Comparison of ENCODE assay signal across 8 cellular contexts in the genomic region with DNA sequence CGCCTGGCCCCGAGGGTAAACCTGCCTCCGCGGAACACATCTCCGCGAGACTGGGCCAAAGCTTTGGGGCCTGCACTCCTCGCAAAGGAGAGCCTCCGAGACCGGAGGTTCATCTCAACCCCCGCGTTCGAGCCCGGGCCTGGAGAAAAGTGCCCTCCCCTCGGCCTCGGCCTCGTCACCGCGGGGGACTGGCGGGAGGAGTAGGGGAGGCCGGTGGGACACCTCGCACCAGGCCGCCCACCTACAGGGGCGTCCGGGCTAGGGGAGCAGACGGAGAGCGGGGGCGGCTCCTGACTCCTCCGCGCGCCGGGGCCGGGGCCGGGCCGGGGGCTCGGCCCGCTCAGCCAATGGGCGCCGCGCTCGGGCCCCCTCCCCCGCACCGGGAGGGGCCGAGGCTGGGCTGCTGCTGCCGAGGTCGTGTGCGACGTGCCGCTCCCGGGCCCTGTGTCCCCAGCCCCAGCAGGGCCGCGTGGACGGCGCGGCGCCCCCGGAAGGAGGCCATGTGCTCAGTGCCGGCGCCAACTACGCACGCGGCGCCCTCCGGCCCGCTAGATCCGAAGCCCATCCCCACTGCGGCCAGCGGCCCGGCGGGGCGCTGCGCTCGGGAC. TPM values are rescaled to one million over a fixed set of nuclear protein-coding genes. Genes with fewer than 3 reads are reported as not detected.
DNase-seq lines count a peak whose midpoint lies in the region; ATAC-seq and TF ChIP-seq lines count a peak whose summit lies in the region.

No MANE protein-coding gene starts in this region.

- H3K27ac Mint-ChIP-seq in neural crest cell (ENCODE audit: unreplicated experiment), result peak overlapping the region; percentile 90

- H3K4me2 ChIP-seq in OCI-LY7 (ENCODE audit: low read length), result peak overlapping the region; percentile 95

- 2% methylated on average over 23 of the region's 72 CpGs for WGBS in suprapubic skin

- no peak for TF ChIP-seq POLR2A in suprapubic skin (IDR thresholded peaks at IDR 0.05)

- H3K36me3 Mint-ChIP-seq in neural crest cell (ENCODE audit: low read depth), result peaks cover 23% of the 10 kb centered on the region

- peaks cover 57% of the 10 kb centered on the region for H3K79me2 ChIP-seq in OCI-LY7 (ENCODE audit: insufficient read depth, low read depth, low read length)

- peaks cover 29% of the 10 kb centered on the region for H4K20me1 ChIP-seq in OCI-LY7 (ENCODE audit: insufficient read depth, low read length)

- no peak for TF ChIP-seq EP300 in suprapubic skin (IDR thresholded peaks at IDR 0.05)

- peaks cover 71% of the 10 kb centered on the region for H3K4me1 Mint-ChIP-seq in neural crest cell

- POLR2A ChIA-PET in OCI-LY7 (lab: Charles Lee), result no interaction called here

- peak overlapping the region; percentile 82 for H3K27ac ChIP-seq in C4-2B
- H3K27ac ChIP-seq in OCI-LY7 (ENCODE audit: low read depth, low read length, poor library complexity, severe bottlenecking), result peak overlapping the region; percentile 66
- peak overlapping the region; percentile 93 for H3K27ac ChIP-seq in suprapubic skin

- H2AFZ ChIP-seq in OCI-LY7 (ENCODE audit: low read length), result no peak overlapping the region

- H3K4me3 ChIP-seq in OCI-LY7 (ENCODE audit: low read depth, low read length, poor library complexity, severe bottlenecking) (peak overlapping the region; percentile 91), fibroblast of pulmonary artery (replicated peaks; ENCODE audit: low read depth, low read length) (peak overlapping the region; percentile 74), suprapubic skin (peak overlapping the region; percentile 73)

- no peaks in the 10 kb centered on the region for H3K9me2 ChIP-seq in OCI-LY7 (ENCODE audit: insufficient read depth, low read length)

- no TSS peak for BruUV-seq in OCI-LY7 (replicated peaks; lab: Mats Ljungman, UMichigan)

- TF ChIP-seq CTCF in C4-2B (conservative IDR thresholded peaks at IDR 0.05), result no peak
- no peak for TF ChIP-seq CTCF in OCI-LY7 (conservative IDR thresholded peaks at IDR 0.05; ENCODE audit: low read length)
- no peak for TF ChIP-seq CTCF in fibroblast of pulmonary artery (IDR thresholded peaks at IDR 0.05; ENCODE audit: low read length, missing control alignments)
- no peak for TF ChIP-seq CTCF in neural crest cell (conservative IDR thresholded peaks at IDR 0.05)
- TF ChIP-seq CTCF in suprapubic skin (IDR thresholded peaks at IDR 0.05), result no peak

- H3K4me1 ChIP-seq in OCI-LY7 (ENCODE audit: insufficient read depth, low read length, poor library complexity, severe bottlenecking), result peaks cover 72% of the 10 kb centered on the region
- H3K4me1 ChIP-seq in suprapubic skin, result peaks cover 57% of the 10 kb centered on the region

- H3K36me3 ChIP-seq in OCI-LY7 (ENCODE audit: insufficient read depth, low read length) (peaks cover 45% of the 10 kb centered on the region), suprapubic skin (no peaks in the 10 kb centered on the region)

- no peaks in the 10 kb centered on the region for H3K9me3 Mint-ChIP-seq in neural crest cell

- H3K9me3 ChIP-seq in OCI-LY7 (ENCODE audit: low read length), result no peaks in the 10 kb centered on the region
- H3K9me3 ChIP-seq in suprapubic skin, result no peaks in the 10 kb centered on the region

- H3K27me3 ChIP-seq in suprapubic skin, result no peaks in the 10 kb centered on the region

- DNase-seq in GM19238 (ENCODE audit: insufficient read length, low spot score) (peak; percentile 81), OCI-LY7 (ENCODE audit: low spot score) (peak; percentile 80), fibroblast of pulmonary artery (ENCODE audit: low read depth) (peak; percentile 43), neural crest cell (ENCODE audit: low read depth, low spot score) (peak; percentile 53), suprapubic skin (ENCODE audit: low spot score in 2 of 2) (no peak)
- peak; percentile 23 to 58 for DNase-seq in activated T-helper 1 cell treated with anti-CD3 and anti-CD28 coated beads, Interleukin-2, amount 50 U/mL, for 16 hours (ENCODE audit: low read depth in 1 of 2, low spot score in 1 of 2)

- peak; percentile 45 for ATAC-seq in HG03342 (IDR thresholded peaks at IDR 0.05; ENCODE audit: unreplicated experiment)

- H3K4me3 Mint-ChIP-seq in neural crest cell, result peak overlapping the region; percentile 96

- CTCF ChIA-PET in OCI-LY7 (lab: Charles Lee; ENCODE audit: unreplicated experiment), result no interaction called here

- intact Hi-C loops in OCI-LY7 (cut with micrococcal nuclease; ENCODE audit: unreplicated experiment), result loop anchor here (1.0 to 5.0 kb wide), 5 partner anchors 15 to 191 kb away; partner anchors contain the start of genes C1orf50 and P3H1

- peaks cover 11% of the 10 kb centered on the region for H3K27me3 Mint-ChIP-seq in neural crest cell (ENCODE audit: low read depth)

RNA-seq across cellular contexts. Expression of gene SLC2A1, which starts 0.7 kb away (rescaled TPM):
- 45.7 and 66.6 TPM in 2 replicates for total RNA-seq in OCI-LY7 (2014; rRNA removed; shearing (Covaris generic))
- total RNA-seq in OCI-LY7 (2022) (78.9 and 93.4 TPM in 2 replicates), neural crest cell (254 and 265 TPM in 2 replicates), suprapubic skin (1,000 to 10,000 TPM in 1 of 4 donors, 100 to 1,000 TPM in 3; 466 to 1,239 (median 686) TPM)

Comparison
In these comparisons a context has a peak if more than half of its experiments do, and no peak if none do; other contexts are left out.
1. DNase-seq: peak in GM19238 (single experiment), OCI-LY7 (single experiment), activated T-helper 1 cell treated with anti-CD3 and anti-CD28 coated beads, Interleukin-2, amount 50 U/mL, for 16 hours (2 of 2), fibroblast of pulmonary artery (single experiment) and neural crest cell (single experiment); none in suprapubic skin (0 of 2).
2. Peak in every context shown above with its lines, with median percentiles within 50 percentile points of each other: H3K27ac ChIP-seq and H3K4me3 ChIP-seq.